Comparison of ENCODE assay signal across 11 cellular contexts in genomic region chr1:248083864-248084263, GRCh38. TPM values are rescaled to one million over a fixed set of nuclear protein-coding genes. Genes with fewer than 3 reads are reported as not detected.
"Had no signal": no experiment of that assay in that cellular context is flagged by ENCODE, and none has a peak within 500 bp of the region (broad histone marks: within the 10 kb centered on the region; RNA-seq: fewer than 3 reads in every experiment).

No MANE protein-coding gene starts in this region.

RNA-seq across cellular contexts. Expression of gene OR2L13, which starts 11.1 kb away (rescaled TPM):
- total RNA-seq: NCI-H460, OCI-LY7, PC-3, PC-9, Peyer's patch, Right ventricle myocardium inferior, Right ventricle myocardium superior, RPMI7951, SJCRH30, SJSA1, SK-MEL-5 had no signal

RNA-seq across cellular contexts. Expression of gene OR2L3, which starts 37.2 kb away (rescaled TPM):
- total RNA-seq: NCI-H460, OCI-LY7, PC-9, Peyer's patch, Right ventricle myocardium inferior, Right ventricle myocardium superior, RPMI7951, SJCRH30, SJSA1, SK-MEL-5 had no signal

RNA-seq across cellular contexts. Expression of gene OR2L2, which starts 54.0 kb away (rescaled TPM):
- total RNA-seq: NCI-H460, PC-3, Right ventricle myocardium inferior, Right ventricle myocardium superior, RPMI7951, SJCRH30, SJSA1, SK-MEL-5 had no signal
